Comparison of ENCODE assay signal across 18 cellular contexts in the genomic region with DNA sequence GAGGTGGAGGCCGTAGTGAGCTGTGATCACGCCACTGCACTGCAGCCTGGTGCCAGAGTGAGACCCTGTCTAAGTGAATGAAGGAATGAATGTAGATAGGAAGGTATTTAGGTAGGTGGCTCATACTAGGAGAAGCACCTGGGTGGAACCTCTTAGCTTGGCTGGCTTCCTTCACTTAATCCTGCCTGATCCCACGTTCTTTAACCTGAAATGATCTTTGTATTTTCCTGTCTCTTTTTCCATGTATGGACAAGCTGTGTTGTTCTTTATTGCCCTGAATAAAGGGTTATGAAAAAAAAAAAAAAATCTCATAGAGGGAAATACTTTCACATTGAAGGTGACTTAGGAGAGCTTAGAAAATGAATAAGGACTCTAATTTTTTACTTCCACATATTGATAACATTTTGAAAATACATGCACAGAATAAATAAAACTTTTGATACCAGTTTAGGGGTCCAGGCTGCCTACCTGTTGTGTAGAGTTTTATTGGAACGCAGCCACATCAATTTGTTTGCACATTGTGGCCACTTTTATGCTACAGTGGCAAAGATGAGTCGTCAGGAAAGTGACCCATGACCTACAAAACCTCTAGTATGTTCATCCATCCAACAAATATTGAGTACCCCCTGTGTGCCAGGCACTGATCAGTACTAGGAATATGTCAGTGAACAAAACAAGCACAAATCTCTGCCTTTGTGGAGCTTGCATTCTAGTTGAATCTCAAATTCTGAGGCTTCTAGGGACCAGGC. TPM values are rescaled to one million over a fixed set of nuclear protein-coding genes. Genes with fewer than 3 reads are reported as not detected.
DNase-seq lines count a peak whose midpoint lies in the region; ATAC-seq and TF ChIP-seq lines count a peak whose summit lies in the region.
"Had no signal": no experiment of that assay in that cellular context is flagged by ENCODE, and none has a peak within 500 bp of the region (broad histone marks: within the 10 kb centered on the region; RNA-seq: fewer than 3 reads in every experiment).

No MANE protein-coding gene starts in this region.

- peak overlapping the region; percentile 32 for H3K27ac Mint-ChIP-seq in MCF 10A (ENCODE audit: low read depth, unreplicated experiment)

- no peak overlapping the region for H3K4me3 ChIP-seq in mammary epithelial cell (replicated peaks in 1 of 3; ENCODE audit: insufficient read depth in 1 of 3, low read depth in 2 of 3, low read length in 3 of 3)
- no peak overlapping the region for H3K4me3 ChIP-seq in WERI-Rb-1 (ENCODE audit: low read depth, low read length)
- H3K4me3 ChIP-seq: SJCRH30 had no signal

- POLR2A ChIA-PET in MCF 10A (lab: Yijun Ruan, JAX): interaction anchor here (0.6 to 1.4 kb wide), 2 partner anchors 166 to 287 kb away, joined by 3 read pairs; no protein-coding TSS in a partner anchor

- H3K27me3 ChIP-seq in mammary epithelial cell (ENCODE audit: insufficient read depth, low read length) (no peaks in the 10 kb centered on the region), WERI-Rb-1 (ENCODE audit: insufficient read depth, low read depth, severe bottlenecking) (no peaks in the 10 kb centered on the region)
- H3K27me3 ChIP-seq: SJCRH30 had no signal

- DNase-seq in MCF 10A (ENCODE audit: unreplicated experiment) (no peak), mammary epithelial cell (no peak), WERI-Rb-1 (peak; percentile 12), left colon (no peak), NCI-H1436 (lab: John Stamatoyannopoulos, UW) (no peak)
- no peak for DNase-seq in stimulated activated CD4-positive, alpha-beta T cell treated with anti-CD3 and anti-CD28 coated beads, Interleukin-15, amount 100 ng/mL, for 24 hours
- DNase-seq: DMS 273 treated with DMSO at 0.1 percent for 48 hours, H7, MV-4-11, NCI-H1417, NCI-H1930, NCI-H69, OCI-M1, RPMI8226, SJCRH30 had no signal

- H3K4me1 ChIP-seq in mammary epithelial cell (ENCODE audit: insufficient read depth, low read length): peaks cover 9% of the 10 kb centered on the region
- H3K4me1 ChIP-seq: SJCRH30 had no signal

- peaks cover 6% of the 10 kb centered on the region for H3K4me1 Mint-ChIP-seq in MCF 10A (ENCODE audit: insufficient read depth, unreplicated experiment)
- H3K4me1 Mint-ChIP-seq: IgD-negative memory B cell had no signal

- BruUV-seq in MCF 10A (replicated peaks; lab: Mats Ljungman, UMichigan) (no TSS peak), mammary epithelial cell (replicated peaks; lab: Mats Ljungman, UMichigan) (no TSS peak)

- H3K79me2 ChIP-seq in mammary epithelial cell (ENCODE audit: insufficient read depth, low read length): no peaks in the 10 kb centered on the region

- in situ Hi-C loops in mammary epithelial cell (cut with MboI; ENCODE audit: low sequenced_read_pairs in 2 of 2): loop anchor here (5.0 to 25.0 kb wide), 3 partner anchors 285 to 787 kb away; a partner anchor contains a TSS

- CTCF ChIA-PET in MCF 10A (lab: Yijun Ruan, JAX): interaction anchor here (0.6 to 9.8 kb wide), 26 partner anchors 10 to 743 kb away, joined by 3 to 184 read pairs (median 6); a partner anchor contains a TSS
- CTCF ChIA-PET in mammary epithelial cell (lab: Charles Lee; ENCODE audit: low non-redundant PET): no interaction called here

- H4K20me1 ChIP-seq in mammary epithelial cell (ENCODE audit: insufficient read depth, low read length): no peaks in the 10 kb centered on the region

- H3K36me3 ChIP-seq in mammary epithelial cell (ENCODE audit: insufficient read depth, low read length): no peaks in the 10 kb centered on the region
- peaks cover 8% of the 10 kb centered on the region for H3K36me3 ChIP-seq in WERI-Rb-1
- H3K36me3 ChIP-seq: SJCRH30 had no signal

- H3K27ac ChIP-seq in mammary epithelial cell (ENCODE audit: insufficient read depth, low read depth, low read length) (no peak overlapping the region), WERI-Rb-1 (no peak overlapping the region)
- H3K27ac ChIP-seq: C4-2B, SJCRH30 had no signal

- peaks cover 43% of the 10 kb centered on the region for H3K36me3 Mint-ChIP-seq in MCF 10A (ENCODE audit: insufficient read depth, unreplicated experiment)

- intact Hi-C loops in MCF 10A (cut with micrococcal nuclease) (loop anchor here (5.0 to 10.0 kb wide), 4 partner anchors 43 to 785 kb away; a partner anchor contains a TSS), mammary epithelial cell (cut with micrococcal nuclease) (loop anchor here (10.0 kb wide), 1 partner anchor 785 kb away; no protein-coding TSS in a partner anchor), left colon (cut with DNase I, micrococcal nuclease) (loop anchor here (5.0 to 10.0 kb wide), 2 partner anchors 285 to 287 kb away; a partner anchor contains a TSS)

- no peak overlapping the region for H3K4me2 ChIP-seq in mammary epithelial cell (ENCODE audit: insufficient read depth, low read depth, low read length)

- H3K9me3 Mint-ChIP-seq in MCF 10A (ENCODE audit: unreplicated experiment): no peaks in the 10 kb centered on the region
- H3K9me3 Mint-ChIP-seq: IgD-negative memory B cell had no signal

- ATAC-seq in left colon (peak; percentile 58), GM19328 (IDR thresholded peaks at IDR 0.05; ENCODE audit: unreplicated experiment) (no peak)

- H3K9me3 ChIP-seq in mammary epithelial cell (replicated peaks; ENCODE audit: insufficient read depth, low read length): no peaks in the 10 kb centered on the region
- H3K9me3 ChIP-seq in WERI-Rb-1 (ENCODE audit: severe bottlenecking): no peaks in the 10 kb centered on the region
- H3K9me3 ChIP-seq: SJCRH30 had no signal

- 60% methylated on average over 3 of the region's 5 CpGs for WGBS in mammary epithelial cell (ENCODE audit: low coverage, missing lambda C conversion rate)

- dilution Hi-C loops in mammary epithelial cell (cut with HindIII; ENCODE audit: low sequenced_read_pairs): loop anchor here (25.0 kb wide), 1 partner anchor 287 kb away; a partner anchor contains a TSS

- no peaks in the 10 kb centered on the region for H3K27me3 Mint-ChIP-seq in MCF 10A (ENCODE audit: insufficient read depth, unreplicated experiment)
- H3K27me3 Mint-ChIP-seq: IgD-negative memory B cell had no signal

- H3K9ac ChIP-seq in mammary epithelial cell (ENCODE audit: insufficient read depth, low read length): no peak overlapping the region

- TF ChIP-seq CTCF in MCF 10A (IDR thresholded peaks at IDR 0.05; ENCODE audit: unreplicated experiment) (no peak), mammary epithelial cell (conservative IDR thresholded peaks at IDR 0.05 in 1 of 2, IDR thresholded peaks at IDR 0.05 in 1 of 2; ENCODE audit: extremely low read depth in 1 of 2, insufficient read depth in 1 of 2, low read depth in 1 of 2, low read length in 2 of 2) (no peak), WERI-Rb-1 (IDR thresholded peaks at IDR 0.05; ENCODE audit: low read depth, low read length) (no peak)

- H3K4me3 Mint-ChIP-seq in MCF 10A (ENCODE audit: unreplicated experiment): no peak overlapping the region
- H3K4me3 Mint-ChIP-seq: IgD-negative memory B cell had no signal

- no peak overlapping the region for H2AFZ ChIP-seq in mammary epithelial cell (ENCODE audit: low read depth, low read length)

RNA-seq across cellular contexts. Expression of a gene that starts 44.6 kb away (rescaled TPM):
- total RNA-seq in MCF 10A (2022) (50.2 and 55.5 TPM in 2 replicates), mammary epithelial cell (10 to 100 TPM; 35.2 to 63.1 TPM), left colon (10 to 100 TPM; 51.1 to 53.0 TPM)
- 32.2 TPM for polyA plus RNA-seq in mammary epithelial cell
- polyA minus RNA-seq in mammary epithelial cell: 126 TPM
